Comparison of ENCODE assay signal across 2 cellular contexts in genomic region chr19:54160182-54160811, GRCh38.
TF ChIP-seq lines count a peak whose summit lies in the region.

No MANE protein-coding gene starts in this region.

TF ChIP-seq in IMR-90, 13 proteins besides CTCF, POLR2A, EP300 and RAD21:
- TF ChIP-seq MXI1 (IDR thresholded peaks at IDR 0.05; ENCODE audit: borderline replicate concordance, low read depth, low read length) (no peak), FOS (IDR thresholded peaks at IDR 0.05; ENCODE audit: low read depth, low read length) (no peak), RFX5 (IDR thresholded peaks at IDR 0.05; ENCODE audit: low read depth, low read length) (no peak), SMC3 (IDR thresholded peaks at IDR 0.05; ENCODE audit: low read depth, low read length) (peak; percentile 3; the same call in 1 of the 2 replicates), MAFK (IDR thresholded peaks at IDR 0.05; ENCODE audit: low read depth, low read length) (no peak)

TF ChIP-seq in HepG2, 621 proteins besides CTCF, POLR2A, EP300 and RAD21 (continues in another document):
- no peak for TF ChIP-seq ZFP37 (CRISPR knock-in tag; IDR thresholded peaks at IDR 0.05; ENCODE audit: borderline replicate concordance)
- TF ChIP-seq ATRX (CRISPR knock-in tag; IDR thresholded peaks at IDR 0.05; ENCODE audit: borderline replicate concordance), result no peak
- TF ChIP-seq CHD4 (IDR thresholded peaks at IDR 0.05; ENCODE audit: borderline replicate concordance, low read length), result no peak
- TF ChIP-seq TOE1 (CRISPR knock-in tag; IDR thresholded peaks at IDR 0.05), result no peak
- no peak for TF ChIP-seq PHF21A (CRISPR knock-in tag; IDR thresholded peaks at IDR 0.05)
- 0 out of 2 replicates have a peak, but pooled peaks have one; percentile 43 for TF ChIP-seq ZNF616 (CRISPR knock-in tag; IDR thresholded peaks at IDR 0.05; ENCODE audit: low read depth)
- TF ChIP-seq ZNF30 (CRISPR knock-in tag; IDR thresholded peaks at IDR 0.05), result no peak
- TF ChIP-seq ZNF160 (CRISPR knock-in tag; IDR thresholded peaks at IDR 0.05), result no peak
- TF ChIP-seq PRDM4 (CRISPR knock-in tag; IDR thresholded peaks at IDR 0.05; ENCODE audit: borderline replicate concordance), result no peak
- TF ChIP-seq ZNF512 (CRISPR knock-in tag; IDR thresholded peaks at IDR 0.05), result no peak
- no peak for TF ChIP-seq RBM39 (IDR thresholded peaks at IDR 0.05; ENCODE audit: low read depth, low read length, poor library complexity, severe bottlenecking)
- no peak for TF ChIP-seq HIVEP1 (CRISPR knock-in tag; IDR thresholded peaks at IDR 0.05)
- no peak for TF ChIP-seq HDAC2 (CRISPR knock-in tag; IDR thresholded peaks at IDR 0.05)
- peak; percentile 3 for TF ChIP-seq ASH2L (IDR thresholded peaks at IDR 0.05; ENCODE audit: insufficient read length, low read depth, low read length)
- TF ChIP-seq ZNF230 (CRISPR knock-in tag; IDR thresholded peaks at IDR 0.05), result 0 out of 2 replicates have a peak, but pooled peaks have one; percentile 4
- peak; percentile 55; the same call in 1 of the 2 replicates for TF ChIP-seq IRF9 (CRISPR knock-in tag; IDR thresholded peaks at IDR 0.05; ENCODE audit: borderline replicate concordance)
- TF ChIP-seq ZNF24 (IDR thresholded peaks at IDR 0.05), result no peak
- TF ChIP-seq STAT6 (CRISPR knock-in tag; IDR thresholded peaks at IDR 0.05; ENCODE audit: borderline replicate concordance), result no peak
- TF ChIP-seq ZNF674 (CRISPR knock-in tag; IDR thresholded peaks at IDR 0.05; ENCODE audit: low read depth), result no peak
- no peak for TF ChIP-seq BHLHE40 (IDR thresholded peaks at IDR 0.05; ENCODE audit: low read length)
- TF ChIP-seq CBX2 (IDR thresholded peaks at IDR 0.05; ENCODE audit: low read depth, low read length), result no peak
- TF ChIP-seq CBX2 (CRISPR knock-in tag; IDR thresholded peaks at IDR 0.05; ENCODE audit: low read depth), result no peak
- TF ChIP-seq SMARCE1 (IDR thresholded peaks at IDR 0.05; ENCODE audit: borderline replicate concordance), result no peak
- no peak for TF ChIP-seq MAFG (CRISPR knock-in tag; IDR thresholded peaks at IDR 0.05)
- TF ChIP-seq HOXA5 (CRISPR knock-in tag; IDR thresholded peaks at IDR 0.05), result no peak
- 0 out of 2 replicates have a peak, but pooled peaks have one; percentile 10 for TF ChIP-seq DR1 (CRISPR knock-in tag; IDR thresholded peaks at IDR 0.05)
- TF ChIP-seq DRAP1 (CRISPR knock-in tag; IDR thresholded peaks at IDR 0.05), result no peak
- TF ChIP-seq ZNF256 (CRISPR knock-in tag; conservative IDR thresholded peaks at IDR 0.05), result no peak
- TF ChIP-seq ZNF619 (CRISPR knock-in tag; IDR thresholded peaks at IDR 0.05), result no peak
- TF ChIP-seq DNMT1 (CRISPR knock-in tag; IDR thresholded peaks at IDR 0.05), result peak; percentile 79; the same call in 1 of the 2 replicates
- TF ChIP-seq JDP2 (CRISPR knock-in tag; IDR thresholded peaks at IDR 0.05; ENCODE audit: borderline replicate concordance), result no peak
- TF ChIP-seq ZSCAN31 (CRISPR knock-in tag; IDR thresholded peaks at IDR 0.05; ENCODE audit: low read depth), result peak; percentile 36; the same call in 1 of the 2 replicates
- peak; percentile 3; the same call in 1 of the 2 replicates for TF ChIP-seq SAP130 (CRISPR knock-in tag; IDR thresholded peaks at IDR 0.05; ENCODE audit: low read depth)
- TF ChIP-seq MAZ (IDR thresholded peaks at IDR 0.05; ENCODE audit: borderline replicate concordance, low read depth, low read length), result no peak
- 0 out of 2 replicates have a peak, but pooled peaks have one; percentile 31 for TF ChIP-seq MAZ (CRISPR knock-in tag; IDR thresholded peaks at IDR 0.05; ENCODE audit: low read depth)
- TF ChIP-seq ZNF430 (CRISPR knock-in tag; IDR thresholded peaks at IDR 0.05), result 0 out of 2 replicates have a peak, but pooled peaks have one; percentile 45
- TF ChIP-seq POGZ (CRISPR knock-in tag; IDR thresholded peaks at IDR 0.05), result 0 out of 2 replicates have a peak, but pooled peaks have one; percentile 6
- 0 out of 2 replicates have a peak, but pooled peaks have one; percentile 1 for TF ChIP-seq ZMYM4 (CRISPR knock-in tag; IDR thresholded peaks at IDR 0.05)
- no peak for TF ChIP-seq GMEB2 (CRISPR knock-in tag; IDR thresholded peaks at IDR 0.05; ENCODE audit: low read depth)
- TF ChIP-seq SNRNP70 (IDR thresholded peaks at IDR 0.05; ENCODE audit: low read depth, low read length), result no peak
- TF ChIP-seq RAD51 (IDR thresholded peaks at IDR 0.05; ENCODE audit: borderline replicate concordance), result no peak
- TF ChIP-seq RARA (CRISPR knock-in tag; IDR thresholded peaks at IDR 0.05), result no peak
- no peak for TF ChIP-seq ZNF724P (CRISPR knock-in tag; IDR thresholded peaks at IDR 0.05; ENCODE audit: borderline replicate concordance)
- TF ChIP-seq NCOR1 (IDR thresholded peaks at IDR 0.05; ENCODE audit: borderline replicate concordance, low read length), result no peak
- 0 out of 2 replicates have a peak, but pooled peaks have one; percentile 44 for TF ChIP-seq TERF1 (CRISPR knock-in tag; IDR thresholded peaks at IDR 0.05)
- TF ChIP-seq THYN1 (CRISPR knock-in tag; IDR thresholded peaks at IDR 0.05; ENCODE audit: borderline replicate concordance, low read depth), result no peak
- no peak for TF ChIP-seq CENPBD1 (CRISPR knock-in tag; IDR thresholded peaks at IDR 0.05; ENCODE audit: borderline replicate concordance, low read depth)
- TF ChIP-seq ZBTB1 (CRISPR knock-in tag; IDR thresholded peaks at IDR 0.05; ENCODE audit: borderline replicate concordance), result no peak
- TF ChIP-seq CHCHD3 (CRISPR knock-in tag; IDR thresholded peaks at IDR 0.05), result no peak
- no peak for TF ChIP-seq BRD4 (CRISPR knock-in tag; IDR thresholded peaks at IDR 0.05)
- no peak for TF ChIP-seq BATF2 (CRISPR knock-in tag; IDR thresholded peaks at IDR 0.05)
- TF ChIP-seq HDAC1 (CRISPR knock-in tag; IDR thresholded peaks at IDR 0.05), result no peak
- TF ChIP-seq RFX3 (CRISPR knock-in tag; IDR thresholded peaks at IDR 0.05), result no peak
- 0 out of 2 replicates have a peak, but pooled peaks have one; percentile 43 for TF ChIP-seq THAP7 (CRISPR knock-in tag; IDR thresholded peaks at IDR 0.05)
- TF ChIP-seq ZSCAN22 (CRISPR knock-in tag; IDR thresholded peaks at IDR 0.05), result peak; percentile 98
- TF ChIP-seq FOSL2 (CRISPR knock-in tag; IDR thresholded peaks at IDR 0.05), result no peak
- no peak for TF ChIP-seq RORA (CRISPR knock-in tag; IDR thresholded peaks at IDR 0.05)
- TF ChIP-seq ZSCAN5A (CRISPR knock-in tag; IDR thresholded peaks at IDR 0.05; ENCODE audit: borderline replicate concordance), result no peak
